Comparison of ENCODE assay signal across 14 cellular contexts in genomic region chr1:109883248-109883955, GRCh38. TPM values are rescaled to one million over a fixed set of nuclear protein-coding genes. Genes with fewer than 3 reads are reported as not detected.
DNase-seq lines count a peak whose midpoint lies in the region; ATAC-seq and TF ChIP-seq lines count a peak whose summit lies in the region.
"Had no signal": no experiment of that assay in that cellular context is flagged by ENCODE, and none has a peak within 500 bp of the region (broad histone marks: within the 10 kb centered on the region; RNA-seq: fewer than 3 reads in every experiment).

No MANE protein-coding gene starts in this region.

- H3K27me3 Mint-ChIP-seq in activated T-helper 17 cell treated with anti-CD3 and anti-CD28 coated beads, Interleukin-2, amount 50 U/mL, for 72 hours = no peaks in the 10 kb centered on the region
- no peaks in the 10 kb centered on the region for H3K27me3 Mint-ChIP-seq in neural crest cell (ENCODE audit: low read depth)
- no peaks in the 10 kb centered on the region for H3K27me3 Mint-ChIP-seq in Calu3 (ENCODE audit: unreplicated experiment)
- H3K27me3 Mint-ChIP-seq: memory B cell had no signal

- no peak for TF ChIP-seq EP300 in esophagus muscularis mucosa (IDR thresholded peaks at IDR 0.05)

- no peaks in the 10 kb centered on the region for H3K36me3 Mint-ChIP-seq in activated T-helper 17 cell treated with anti-CD3 and anti-CD28 coated beads, Interleukin-2, amount 50 U/mL, for 72 hours (ENCODE audit: low read depth)
- H3K36me3 Mint-ChIP-seq in neural crest cell (ENCODE audit: low read depth) (no peaks in the 10 kb centered on the region), Calu3 (ENCODE audit: insufficient read depth, unreplicated experiment) (no peaks in the 10 kb centered on the region)
- H3K36me3 Mint-ChIP-seq: memory B cell had no signal

- ATAC-seq in activated T-helper 17 cell treated with anti-CD3 and anti-CD28 coated beads, Interleukin-2, amount 50 U/mL, for 72 hours (replicated peaks) = no peak
- ATAC-seq in HG02970 (IDR thresholded peaks at IDR 0.05; ENCODE audit: low FRiP score, unreplicated experiment) (no peak), GM19463 (IDR thresholded peaks at IDR 0.05; ENCODE audit: unreplicated experiment) (no peak)
- ATAC-seq: esophagus mucosa had no signal

- no peak for TF ChIP-seq CTCF in esophagus muscularis mucosa (IDR thresholded peaks at IDR 0.05)
- no peak for TF ChIP-seq CTCF in neural crest cell (conservative IDR thresholded peaks at IDR 0.05)
- TF ChIP-seq CTCF in testis (IDR thresholded peaks at IDR 0.05) = no peak
- TF ChIP-seq CTCF in Calu3 (IDR thresholded peaks at IDR 0.05; ENCODE audit: unreplicated experiment) = no peak

- H3K27ac ChIP-seq in esophagus muscularis mucosa (replicated peaks in 1 of 4) (peak overlapping the region; percentile 38 to 63 (median 54)), testis (peak overlapping the region in 1 of 2 donors; percentile 66)
- H3K27ac ChIP-seq: C4-2B, colonic mucosa, pancreas, SJSA1 had no signal

- H3K9me3 ChIP-seq in esophagus muscularis mucosa (no peaks in the 10 kb centered on the region), testis (no peaks in the 10 kb centered on the region)
- H3K9me3 ChIP-seq: colonic mucosa, pancreas, SJSA1 had no signal

- H3K27me3 ChIP-seq in esophagus muscularis mucosa (no peaks in the 10 kb centered on the region), testis (no peaks in the 10 kb centered on the region)
- H3K27me3 ChIP-seq: colonic mucosa, pancreas, SJSA1 had no signal

- intact Hi-C loops in esophagus muscularis mucosa (cut with DNase I) = no loop called here
- intact Hi-C loops in testis (cut with DNase I; ENCODE audit: low total_unique reads) = no loop called here
- intact Hi-C loops in Calu3 (cut with micrococcal nuclease; ENCODE audit: unreplicated experiment) = no loop called here

- CTCF ChIA-PET in Calu3 (lab: Charles Lee) = interaction anchor here (0.9 to 1.0 kb wide), 2 partner anchors 21 to 73 kb away, joined by 3 read pairs; no protein-coding TSS in a partner anchor

- DNase-seq in esophagus muscularis mucosa (ENCODE audit: extremely low spot score) = no peak
- no peak for DNase-seq in neural crest cell (ENCODE audit: low read depth, low spot score)
- peak; percentile 70 for DNase-seq in testis
- no peak for DNase-seq in Calu3
- DNase-seq: colonic mucosa, NCI-H1048, pancreas had no signal

- peaks cover 3% of the 10 kb centered on the region for H3K4me1 Mint-ChIP-seq in activated T-helper 17 cell treated with anti-CD3 and anti-CD28 coated beads, Interleukin-2, amount 50 U/mL, for 72 hours
- H3K4me1 Mint-ChIP-seq in neural crest cell = peaks cover 54% of the 10 kb centered on the region
- H3K4me1 Mint-ChIP-seq in Calu3 (ENCODE audit: low read depth, unreplicated experiment) = no peaks in the 10 kb centered on the region

- no TSS peak for BruUV-seq in Calu3 (replicated peaks; lab: Mats Ljungman, UMichigan)

- 49% methylated on average over 5 of the region's 9 CpGs for WGBS in esophagus muscularis mucosa
- WGBS in testis, 2 donors = 51 to 62% methylated on average over 8 to 9 of the region's 9 CpGs

- H3K4me3 ChIP-seq in esophagus muscularis mucosa = no peak overlapping the region
- H3K4me3 ChIP-seq in testis = no peak overlapping the region
- H3K4me3 ChIP-seq: colonic mucosa, pancreas, SJSA1 had no signal

- peaks cover 23 to 35% (median 33%) of the 10 kb centered on the region in 4 donors for H3K4me1 ChIP-seq in esophagus muscularis mucosa
- H3K4me1 ChIP-seq in testis = peaks cover 14% of the 10 kb centered on the region
- H3K4me1 ChIP-seq: colonic mucosa, pancreas had no signal

- no peak overlapping the region for H3K4me3 Mint-ChIP-seq in activated T-helper 17 cell treated with anti-CD3 and anti-CD28 coated beads, Interleukin-2, amount 50 U/mL, for 72 hours
- H3K4me3 Mint-ChIP-seq in neural crest cell (no peak overlapping the region), Calu3 (ENCODE audit: low read depth, unreplicated experiment) (no peak overlapping the region)
- H3K4me3 Mint-ChIP-seq: memory B cell had no signal

- TF ChIP-seq POLR2A in esophagus muscularis mucosa (IDR thresholded peaks at IDR 0.05; ENCODE audit: low read depth) (no peak), testis (IDR thresholded peaks at IDR 0.05) (no peak)

- H3K9me3 Mint-ChIP-seq in activated T-helper 17 cell treated with anti-CD3 and anti-CD28 coated beads, Interleukin-2, amount 50 U/mL, for 72 hours = peaks cover 4% of the 10 kb centered on the region
- H3K9me3 Mint-ChIP-seq in neural crest cell = peaks cover 4% of the 10 kb centered on the region
- no peaks in the 10 kb centered on the region for H3K9me3 Mint-ChIP-seq in Calu3 (ENCODE audit: low read depth, unreplicated experiment)
- H3K9me3 Mint-ChIP-seq: memory B cell had no signal

- peak overlapping the region; percentile 16 for H3K27ac Mint-ChIP-seq in activated T-helper 17 cell treated with anti-CD3 and anti-CD28 coated beads, Interleukin-2, amount 50 U/mL, for 72 hours
- peak overlapping the region; percentile 86 for H3K27ac Mint-ChIP-seq in neural crest cell (ENCODE audit: unreplicated experiment)
- H3K27ac Mint-ChIP-seq in Calu3 (ENCODE audit: unreplicated experiment) = no peak overlapping the region
- H3K27ac Mint-ChIP-seq: memory B cell had no signal

- H3K36me3 ChIP-seq in esophagus muscularis mucosa = no peaks in the 10 kb centered on the region
- H3K36me3 ChIP-seq in testis (ENCODE audit: low read depth, missing control alignments) = no peaks in the 10 kb centered on the region
- H3K36me3 ChIP-seq: colonic mucosa, pancreas, SJSA1 had no signal

RNA-seq across cellular contexts. Expression of gene CSF1, which starts 27.2 kb away (rescaled TPM):
- total RNA-seq in activated T-helper 17 cell treated with anti-CD3 and anti-CD28 coated beads, Interleukin-2, amount 50 U/mL, for 72 hours = 10 to 100 TPM; 46.8 to 95.4 TPM
- total RNA-seq in esophagus muscularis mucosa (10 to 100 TPM; 27.0 to 92.6 (median 48.1) TPM), neural crest cell (16.0 and 17.9 TPM in 2 replicates), testis (10 to 100 TPM in 1 of 2 donors, 1 to 10 TPM in 1; 9.8 to 10.9 TPM), Calu3 (2022) (10.8 and 11.1 TPM in 2 replicates)
- 14.2 TPM for polyA plus RNA-seq in testis (ENCODE audit: insufficient read depth, low read depth, low replicate concordance)
